Comparison of ENCODE assay signal across 17 cellular contexts in the genomic region with DNA sequence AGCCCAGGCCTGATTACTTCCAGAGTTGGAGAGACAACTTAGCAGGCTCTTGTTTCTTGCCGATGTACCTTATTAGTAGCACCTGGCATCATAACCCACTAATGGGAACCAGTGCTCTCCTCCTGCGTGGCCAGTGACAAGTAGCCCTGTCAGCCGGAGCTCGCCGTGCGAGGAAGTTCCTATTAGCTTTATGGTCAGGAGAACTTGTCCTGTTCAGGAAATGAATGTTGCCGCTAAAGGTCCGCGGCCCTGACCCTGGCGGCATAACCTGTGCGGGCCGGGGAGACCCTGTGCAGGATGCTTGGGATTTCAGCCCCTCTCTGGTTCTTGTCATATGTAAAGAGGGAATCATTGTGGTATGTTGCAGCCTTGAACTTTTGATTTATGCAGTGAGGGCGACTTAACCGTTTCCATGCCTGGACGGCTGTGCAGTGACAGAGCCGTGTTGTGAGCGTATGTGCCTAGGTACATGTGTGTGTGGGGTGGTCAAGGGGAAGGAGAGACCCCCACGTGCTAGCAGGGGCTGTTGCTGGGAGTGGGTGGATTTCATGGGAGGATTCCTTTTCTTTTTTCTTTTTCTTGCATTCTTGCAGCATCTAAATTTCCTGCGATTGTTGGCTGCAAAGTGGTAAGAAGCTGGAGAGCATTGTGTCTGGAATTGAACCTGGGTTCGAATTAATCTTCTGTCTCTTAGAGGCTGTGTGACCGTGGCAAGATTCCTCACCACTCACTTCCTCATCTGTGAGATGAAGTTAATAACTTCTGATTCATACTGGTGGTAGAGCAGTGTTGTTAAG. TPM values are rescaled to one million over a fixed set of nuclear protein-coding genes. Genes with fewer than 3 reads are reported as not detected.
DNase-seq lines count a peak whose midpoint lies in the region; ATAC-seq and TF ChIP-seq lines count a peak whose summit lies in the region.
"Had no signal": no experiment of that assay in that cellular context is flagged by ENCODE, and none has a peak within 500 bp of the region (broad histone marks: within the 10 kb centered on the region; RNA-seq: fewer than 3 reads in every experiment).

No MANE protein-coding gene starts in this region.

- H3K4me1 ChIP-seq in right lobe of liver (peaks cover 7 to 93% (median 42%) of the 10 kb centered on the region in 4 donors), transverse colon (peaks cover 40 to 85% (median 75%) of the 10 kb centered on the region in 4 donors), Karpas-422 (ENCODE audit: low read length) (no peaks in the 10 kb centered on the region; the same call in 1 of the 2 replicates)
- H3K4me1 ChIP-seq: A549 had no signal

- no peak overlapping the region for H2AFZ ChIP-seq in Karpas-422 (ENCODE audit: low read length)
- H2AFZ ChIP-seq: parathyroid adenoma had no signal

- H3K79me2 ChIP-seq in Karpas-422 (ENCODE audit: low read length), result no peaks in the 10 kb centered on the region

- H3K27me3 ChIP-seq in right lobe of liver (no peaks in the 10 kb centered on the region), transverse colon (no peaks in the 10 kb centered on the region), Karpas-422 (ENCODE audit: low read length) (no peaks in the 10 kb centered on the region)
- H3K27me3 ChIP-seq: gastroesophageal sphincter had no signal

- H3K4me3 Mint-ChIP-seq in T-helper 2 cell treated with Interferon-gamma antibody and Interleukin-4, amounts not matched to agents 5 μg/mL and 100 μg/mL, for 36 hours, result no peak overlapping the region
- peak overlapping the region; percentile 25 for H3K4me3 Mint-ChIP-seq in activated naive CD8-positive, alpha-beta T cell treated with anti-CD3 and anti-CD28 coated beads, Interleukin-2, amount 50 U/mL, for 24 hours

- TF ChIP-seq POLR2A in right lobe of liver (IDR thresholded peaks at IDR 0.05), result no peak
- no peak for TF ChIP-seq POLR2A in transverse colon (IDR thresholded peaks at IDR 0.05)

- peaks cover 38% of the 10 kb centered on the region for H3K27me3 Mint-ChIP-seq in T-helper 2 cell treated with Interferon-gamma antibody and Interleukin-4, amounts not matched to agents 5 μg/mL and 100 μg/mL, for 36 hours (ENCODE audit: low read depth)
- peaks cover 13% of the 10 kb centered on the region for H3K27me3 Mint-ChIP-seq in activated naive CD8-positive, alpha-beta T cell treated with anti-CD3 and anti-CD28 coated beads, Interleukin-2, amount 50 U/mL, for 24 hours

- no peaks in the 10 kb centered on the region for H3K9me3 ChIP-seq in right lobe of liver
- H3K9me3 ChIP-seq in transverse colon, result no peaks in the 10 kb centered on the region
- H3K9me3 ChIP-seq in Karpas-422 (ENCODE audit: low read length), result no peaks in the 10 kb centered on the region
- H3K9me3 ChIP-seq: A549, gastroesophageal sphincter had no signal

- TF ChIP-seq EP300 in transverse colon (IDR thresholded peaks at IDR 0.05; ENCODE audit: low read depth), result no peak

- H3K27ac Mint-ChIP-seq in T-helper 2 cell treated with Interferon-gamma antibody and Interleukin-4, amounts not matched to agents 5 μg/mL and 100 μg/mL, for 36 hours, result peak overlapping the region; percentile 64
- H3K27ac Mint-ChIP-seq in activated naive CD8-positive, alpha-beta T cell treated with anti-CD3 and anti-CD28 coated beads, Interleukin-2, amount 50 U/mL, for 24 hours, result peak overlapping the region; percentile 80

- H3K4me2 ChIP-seq in Karpas-422 (ENCODE audit: low read depth, low read length, poor library complexity, severe bottlenecking), result no peak overlapping the region
- H3K4me2 ChIP-seq: A549 had no signal

- H3K36me3 ChIP-seq in right lobe of liver, result peaks cover 0 to 71% (median 28%) of the 10 kb centered on the region in 4 donors
- no peaks in the 10 kb centered on the region for H3K36me3 ChIP-seq in transverse colon
- no peaks in the 10 kb centered on the region for H3K36me3 ChIP-seq in Karpas-422 (ENCODE audit: insufficient read depth, low read length)

- in situ Hi-C loops in transverse colon (cut with MboI; ENCODE audit: low pct_ligation_motif_present in 1 of 4, low pct_unique_long_range_greater_than_20kb in 1 of 4, low sequenced_read_pairs in 3 of 4), result loop anchor here in 1 of 4 donors (10.0 kb wide), 1 partner anchor 110 kb away; no protein-coding TSS in a partner anchor

- H3K27ac ChIP-seq in right lobe of liver, result peak overlapping the region in 2 of 3 donors; percentile 50 to 61
- H3K27ac ChIP-seq in transverse colon, result peak overlapping the region in 3 of 4 donors; percentile 26 to 44 (median 31)
- H3K27ac ChIP-seq in Karpas-422 (ENCODE audit: low read length), result no peak overlapping the region
- H3K27ac ChIP-seq: A549, parathyroid adenoma had no signal

- no peaks in the 10 kb centered on the region for H3K9me2 ChIP-seq in Karpas-422 (replicated peaks; ENCODE audit: insufficient read depth, low read length)

- no peak for TF ChIP-seq CTCF in right lobe of liver (IDR thresholded peaks at IDR 0.05)
- no peak for TF ChIP-seq CTCF in transverse colon (IDR thresholded peaks at IDR 0.05)

- intact Hi-C loops in right lobe of liver (cut with DNase I), result no loop called here
- intact Hi-C loops in transverse colon (cut with DNase I; ENCODE audit: low total_unique reads), result no loop called here

- no peaks in the 10 kb centered on the region for H4K20me1 ChIP-seq in Karpas-422 (ENCODE audit: insufficient read depth, low read depth, low read length)

- 59% methylated on average over 14 of the region's 21 CpGs for WGBS in right lobe of liver (ENCODE audit: insufficient coverage, low coverage, low lambda C conversion rate, missing lambda C conversion rate)
- 78 to 81% methylated on average over 9 to 21 of the region's 21 CpGs for WGBS in transverse colon (ENCODE audit: low coverage in 1 of 2), 2 donors

- DNase-seq in T-helper 2 cell treated with Interferon-gamma antibody and Interleukin-4, amounts not matched to agents 5 μg/mL and 100 μg/mL, for 36 hours (ENCODE audit: low spot score), result no peak
- DNase-seq in T-helper 2 cell (no peak), right lobe of liver (peak in 1 of 3 donors; percentile 66), transverse colon (no peak), Karpas-422 (no peak), NCI-H510A treated with DMSO at 0.1 percent for 48 hours (lab: John Stamatoyannopoulos, UW) (no peak)
- DNase-seq in activated naive CD8-positive, alpha-beta T cell treated with anti-CD3 and anti-CD28 coated beads, Interleukin-2, amount 50 U/mL, for 24 hours, result no peak
- DNase-seq: activated effector memory CD4-positive, alpha-beta T cell treated with anti-CD3 and anti-CD28 coated beads, Interleukin-2, amount 50 U/mL, for 16 hours; DMS 273 treated with DMSO at 0.1 percent for 48 hours; NCI-H1417 treated with DMSO at 0.1 percent for 48 hours; NCI-H526 treated with DMSO at 0.1 percent for 48 hours; SHP77 treated with DMSO at 0.1 percent for 48 hours; stimulated activated CD4-positive, alpha-beta T cell treated with anti-CD3 and anti-CD28 coated beads, Interleukin-4, amount 100 ng/mL, for 4 hours had no signal

- no peak overlapping the region for H3K9ac ChIP-seq in Karpas-422 (ENCODE audit: low read length)
- H3K9ac ChIP-seq: parathyroid adenoma had no signal

- no peak for ATAC-seq in activated naive CD8-positive, alpha-beta T cell treated with anti-CD3 and anti-CD28 coated beads, Interleukin-2, amount 50 U/mL, for 24 hours
- ATAC-seq in right lobe of liver (peak in 1 of 4 donors; percentile 3), HG03439 (IDR thresholded peaks at IDR 0.05; ENCODE audit: unreplicated experiment) (no peak)
- ATAC-seq: A549, gastroesophageal sphincter had no signal

- no peak overlapping the region for H3K4me3 ChIP-seq in right lobe of liver
- H3K4me3 ChIP-seq in transverse colon, result peak overlapping the region in 1 of 4 donors; percentile 22
- H3K4me3 ChIP-seq in Karpas-422 (ENCODE audit: low read length), result no peak overlapping the region
- H3K4me3 ChIP-seq: A549 had no signal

- no peaks in the 10 kb centered on the region for H3K9me3 Mint-ChIP-seq in T-helper 2 cell treated with Interferon-gamma antibody and Interleukin-4, amounts not matched to agents 5 μg/mL and 100 μg/mL, for 36 hours
- no peaks in the 10 kb centered on the region for H3K9me3 Mint-ChIP-seq in activated naive CD8-positive, alpha-beta T cell treated with anti-CD3 and anti-CD28 coated beads, Interleukin-2, amount 50 U/mL, for 24 hours

- H3K36me3 Mint-ChIP-seq in T-helper 2 cell treated with Interferon-gamma antibody and Interleukin-4, amounts not matched to agents 5 μg/mL and 100 μg/mL, for 36 hours (ENCODE audit: low read depth), result peaks cover 13% of the 10 kb centered on the region
- no peaks in the 10 kb centered on the region for H3K36me3 Mint-ChIP-seq in activated naive CD8-positive, alpha-beta T cell treated with anti-CD3 and anti-CD28 coated beads, Interleukin-2, amount 50 U/mL, for 24 hours (ENCODE audit: low read depth)

- peaks cover 62% of the 10 kb centered on the region for H3K4me1 Mint-ChIP-seq in T-helper 2 cell treated with Interferon-gamma antibody and Interleukin-4, amounts not matched to agents 5 μg/mL and 100 μg/mL, for 36 hours (ENCODE audit: low read depth)
- H3K4me1 Mint-ChIP-seq in activated naive CD8-positive, alpha-beta T cell treated with anti-CD3 and anti-CD28 coated beads, Interleukin-2, amount 50 U/mL, for 24 hours, result peaks cover 73% of the 10 kb centered on the region

RNA-seq across cellular contexts. Expression of gene ZBTB16, which starts 15.2 kb away (rescaled TPM):
- total RNA-seq in right lobe of liver, result 100 to 1,000 TPM in 2 of 6 experiments, 10 to 100 TPM in 4; 13.1 to 205 (median 52.2) TPM
- 100 to 1,000 TPM; 108 to 271 (median 155) TPM for total RNA-seq in transverse colon
- not detected in 2 replicates for total RNA-seq in Karpas-422 (2014; rRNA removed; shearing (Covaris generic); ENCODE audit: low replicate concordance)

Comparison
In these comparisons a context has a peak if more than half of its experiments do, and no peak if none do; other contexts are left out.
1. RNA of gene ZBTB16, which starts 15.2 kb away (total RNA-seq): 108 to 271 TPM in transverse colon and 13.1 to 205 TPM in right lobe of liver; not detected in Karpas-422; every median in the first group is over 10 times any median in the second.